15 cellular contexts compared by ENCODE assay signal in genomic region chr9:71634753-71635152, GRCh38.
"Had no signal": no experiment of that assay in that cellular context is flagged by ENCODE, and none has a peak within 500 bp of the region (broad histone marks: within the 10 kb centered on the region; RNA-seq: fewer than 3 reads in every experiment).

No MANE protein-coding gene starts in this region.

- H3K27me3 Mint-ChIP-seq: activated CD8-positive, alpha-beta T cell treated with anti-CD3 and anti-CD28 coated beads for 36 hours; naive thymus-derived CD4-positive, alpha-beta T cell; stimulated activated naive B cell treated with anti-CD40 and anti-IgM and Interleukin-4, amounts not matched to agents 10 μg/mL and 1 μg/mL and 100 μg/mL, for 72 hours had no signal

- H3K27ac Mint-ChIP-seq: activated CD8-positive, alpha-beta T cell treated with anti-CD3 and anti-CD28 coated beads for 36 hours; naive thymus-derived CD4-positive, alpha-beta T cell; stimulated activated naive B cell treated with anti-CD40 and anti-IgM and Interleukin-4, amounts not matched to agents 10 μg/mL and 1 μg/mL and 100 μg/mL, for 72 hours had no signal

- H3K36me3 Mint-ChIP-seq: stimulated activated naive B cell treated with anti-CD40 and anti-IgM and Interleukin-4, amounts not matched to agents 10 μg/mL and 1 μg/mL and 100 μg/mL, for 72 hours had no signal

- H3K9me3 Mint-ChIP-seq: activated CD8-positive, alpha-beta T cell treated with anti-CD3 and anti-CD28 coated beads for 36 hours; activated T-cell treated with anti-CD3 and anti-CD28 coated beads, Interleukin-2, amount 50 U/mL, for 4 hours; stimulated activated naive B cell treated with anti-CD40 and anti-IgM and Interleukin-4, amounts not matched to agents 10 μg/mL and 1 μg/mL and 100 μg/mL, for 72 hours had no signal

- H3K4me3 ChIP-seq: gastrocnemius medialis, heart right ventricle, left lung, mucosa of descending colon, tibial artery had no signal

- ATAC-seq: activated CD8-positive, alpha-beta T cell treated with anti-CD3 and anti-CD28 coated beads for 36 hours; activated T-cell treated with anti-CD3 and anti-CD28 coated beads, Interleukin-2, amount 50 U/mL, for 4 hours; gastrocnemius medialis; heart right ventricle; left lung; mucosa of descending colon; naive thymus-derived CD4-positive, alpha-beta T cell; stimulated activated naive B cell treated with anti-CD40 and anti-IgM and Interleukin-4, amounts not matched to agents 10 μg/mL and 1 μg/mL and 100 μg/mL, for 72 hours had no signal

- DNase-seq: activated CD4-positive, alpha-beta T cell treated with anti-CD3 and anti-CD28 coated beads for 4 hours; activated CD8-positive, alpha-beta T cell treated with anti-CD3 and anti-CD28 coated beads for 36 hours; activated effector memory CD4-positive, alpha-beta T cell treated with Interleukin-2 at 50 U/mL for 16 hours; activated naive CD4-positive, alpha-beta T cell treated with anti-CD3 and anti-CD28 coated beads, Interleukin-2, amount 50 U/mL, for 16 hours; activated T-cell treated with anti-CD3 and anti-CD28 coated beads, Interleukin-2, amount 50 U/mL, for 4 hours; gastrocnemius medialis; heart right ventricle; left lung; mucosa of descending colon; naive thymus-derived CD4-positive, alpha-beta T cell; stimulated activated CD4-positive, alpha-beta T cell treated with anti-CD3 and anti-CD28 coated beads, Interleukin-2, amount 100 ng/mL, for 48 hours; stimulated activated naive B cell treated with anti-CD40 and anti-IgM and Interleukin-4, amounts not matched to agents 10 μg/mL and 1 μg/mL and 100 μg/mL, for 72 hours; T-helper 1 cell; T1000; tibial artery had no signal

- H3K4me3 Mint-ChIP-seq: activated CD8-positive, alpha-beta T cell treated with anti-CD3 and anti-CD28 coated beads for 36 hours; activated T-cell treated with anti-CD3 and anti-CD28 coated beads, Interleukin-2, amount 50 U/mL, for 4 hours; naive thymus-derived CD4-positive, alpha-beta T cell; stimulated activated naive B cell treated with anti-CD40 and anti-IgM and Interleukin-4, amounts not matched to agents 10 μg/mL and 1 μg/mL and 100 μg/mL, for 72 hours had no signal
